35 cellular contexts compared by ENCODE assay signal in the genomic region with DNA sequence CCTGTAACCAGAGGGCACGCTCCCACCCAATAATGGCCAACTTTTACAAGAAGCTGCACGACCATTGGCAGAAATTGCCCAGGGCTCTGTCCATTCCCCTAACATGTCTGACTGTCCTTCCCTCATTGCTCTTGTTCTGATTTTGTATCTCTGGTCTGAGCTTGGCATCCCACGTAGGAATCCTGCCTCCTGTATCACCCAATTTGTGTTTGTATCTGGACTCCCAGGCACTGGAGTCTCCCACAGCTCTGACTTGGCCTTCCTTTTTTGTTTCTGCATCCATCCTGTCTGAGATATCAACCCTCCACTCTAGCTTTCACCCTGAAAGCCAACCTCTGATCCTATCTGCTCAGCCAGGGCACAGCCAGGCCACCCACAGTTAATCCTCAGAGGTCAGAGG.
"Had no signal": no experiment of that assay in that cellular context is flagged by ENCODE, and none has a peak within 500 bp of the region (broad histone marks: within the 10 kb centered on the region; RNA-seq: fewer than 3 reads in every experiment).

No MANE protein-coding gene starts in this region.

- H3K27me3 Mint-ChIP-seq: activated CD4-positive, alpha-beta memory T cell treated with anti-CD3 and anti-CD28 coated beads, Interleukin-2, amount 10 ng/mL, durations not matched to agents 7 days and 5 days; activated CD8-positive, alpha-beta memory T cell treated with anti-CD3 and anti-CD28 coated beads, Interleukin-2, amount 10 ng/mL, durations not matched to agents 7 days and 5 days; activated naive CD4-positive, alpha-beta T cell treated with anti-CD3 and anti-CD28 coated beads, Interleukin-2, amount 10 ng/mL, durations not matched to agents 7 days and 5 days; activated naive CD4-positive, alpha-beta T cell treated with anti-CD3 and anti-CD28 coated beads, Interleukin-2, amount 50 U/mL, for 24 hours; activated T-cell treated with anti-CD3 and anti-CD28 coated beads, Interleukin-2, amount 50 U/mL, for 24 hours had no signal

- H3K27me3 ChIP-seq: adrenal gland, body of pancreas, brain microvascular endothelial cell, breast epithelium had no signal

- H3K27ac Mint-ChIP-seq: activated CD4-positive, alpha-beta memory T cell treated with anti-CD3 and anti-CD28 coated beads, Interleukin-2, amount 10 ng/mL, durations not matched to agents 7 days and 5 days; activated CD4-positive, alpha-beta T cell treated with anti-CD3 and anti-CD28 coated beads for 36 hours; activated CD4-positive, alpha-beta T cell treated with anti-CD3 and anti-CD28 coated beads, Interleukin-2, amount 10 ng/mL, durations not matched to agents 7 days and 5 days; activated CD8-positive, alpha-beta memory T cell treated with anti-CD3 and anti-CD28 coated beads, Interleukin-2, amount 10 ng/mL, durations not matched to agents 7 days and 5 days; activated CD8-positive, alpha-beta T cell treated with anti-CD3 and anti-CD28 coated beads, Interleukin-2, amount 10 ng/mL, durations not matched to agents 7 days and 5 days; activated naive CD4-positive, alpha-beta T cell treated with anti-CD3 and anti-CD28 coated beads, Interleukin-2, amount 10 ng/mL, durations not matched to agents 7 days and 5 days; activated naive CD4-positive, alpha-beta T cell treated with anti-CD3 and anti-CD28 coated beads, Interleukin-2, amount 50 U/mL, for 24 hours; activated naive CD8-positive, alpha-beta T cell; activated T-cell treated with anti-CD3 and anti-CD28 coated beads, Interleukin-2, amount 50 U/mL, for 24 hours; activated T-helper 2 cell treated with anti-CD3 and anti-CD28 coated beads, Interferon-gamma antibody, Interleukin-2, Interleukin-4, amounts not matched to agents 10 μg/mL and 5 μg/mL and 100 μg/mL, durations not matched to agents 14 hours and 24 hours and 36 hours; T-helper 1 cell treated with Interleukin-12 subunit alpha and Interleukin-12 subunit beta and Interleukin-4 antibody, amounts not matched to agents 30 μg/mL and 1 μg/mL, for 36 hours; T-helper 2 cell treated with Interferon-gamma antibody and Interleukin-4, amounts not matched to agents 5 μg/mL and 100 μg/mL, for 36 hours had no signal

- H3K4me1 Mint-ChIP-seq: activated CD4-positive, alpha-beta memory T cell treated with anti-CD3 and anti-CD28 coated beads, Interleukin-2, amount 10 ng/mL, durations not matched to agents 7 days and 5 days; activated CD4-positive, alpha-beta T cell treated with anti-CD3 and anti-CD28 coated beads for 36 hours; activated CD4-positive, alpha-beta T cell treated with anti-CD3 and anti-CD28 coated beads, Interleukin-2, amount 10 ng/mL, durations not matched to agents 7 days and 5 days; activated CD8-positive, alpha-beta memory T cell treated with anti-CD3 and anti-CD28 coated beads, Interleukin-2, amount 10 ng/mL, durations not matched to agents 7 days and 5 days; activated naive CD4-positive, alpha-beta T cell treated with anti-CD3 and anti-CD28 coated beads, Interleukin-2, amount 10 ng/mL, durations not matched to agents 7 days and 5 days; activated naive CD4-positive, alpha-beta T cell treated with anti-CD3 and anti-CD28 coated beads, Interleukin-2, amount 50 U/mL, for 24 hours had no signal

- H3K9me3 Mint-ChIP-seq: activated CD4-positive, alpha-beta memory T cell treated with anti-CD3 and anti-CD28 coated beads, Interleukin-2, amount 10 ng/mL, durations not matched to agents 7 days and 5 days; activated CD4-positive, alpha-beta T cell treated with anti-CD3 and anti-CD28 coated beads, Interleukin-2, amount 10 ng/mL, durations not matched to agents 7 days and 5 days; activated naive CD4-positive, alpha-beta T cell treated with anti-CD3 and anti-CD28 coated beads, Interleukin-2, amount 10 ng/mL, durations not matched to agents 7 days and 5 days; activated naive CD4-positive, alpha-beta T cell treated with anti-CD3 and anti-CD28 coated beads, Interleukin-2, amount 50 U/mL, for 24 hours; activated T-cell treated with anti-CD3 and anti-CD28 coated beads, Interleukin-2, amount 50 U/mL, for 24 hours; activated T-helper 2 cell treated with anti-CD3 and anti-CD28 coated beads, Interferon-gamma antibody, Interleukin-2, Interleukin-4, amounts not matched to agents 10 μg/mL and 5 μg/mL and 100 μg/mL, durations not matched to agents 14 hours and 24 hours and 36 hours; T-helper 1 cell treated with Interleukin-12 subunit alpha and Interleukin-12 subunit beta and Interleukin-4 antibody, amounts not matched to agents 30 μg/mL and 1 μg/mL, for 36 hours; T-helper 2 cell treated with Interferon-gamma antibody and Interleukin-4, amounts not matched to agents 5 μg/mL and 100 μg/mL, for 36 hours had no signal

- H3K4me3 ChIP-seq: adrenal gland, body of pancreas, breast epithelium had no signal

- FAIRE-seq: astrocyte, TTC549 had no signal

- H3K36me3 ChIP-seq: adrenal gland, brain microvascular endothelial cell, breast epithelium had no signal

- H3K27ac ChIP-seq: adrenal gland, body of pancreas, brain microvascular endothelial cell, breast epithelium, VCaP had no signal

- H3K4me3 Mint-ChIP-seq: activated CD4-positive, alpha-beta memory T cell treated with anti-CD3 and anti-CD28 coated beads, Interleukin-2, amount 10 ng/mL, durations not matched to agents 7 days and 5 days; activated CD4-positive, alpha-beta T cell treated with anti-CD3 and anti-CD28 coated beads for 36 hours; activated CD4-positive, alpha-beta T cell treated with anti-CD3 and anti-CD28 coated beads, Interleukin-2, amount 10 ng/mL, durations not matched to agents 7 days and 5 days; activated CD8-positive, alpha-beta memory T cell treated with anti-CD3 and anti-CD28 coated beads, Interleukin-2, amount 10 ng/mL, durations not matched to agents 7 days and 5 days; activated CD8-positive, alpha-beta T cell treated with anti-CD3 and anti-CD28 coated beads, Interleukin-2, amount 10 ng/mL, durations not matched to agents 7 days and 5 days; activated naive CD4-positive, alpha-beta T cell treated with anti-CD3 and anti-CD28 coated beads, Interleukin-2, amount 10 ng/mL, durations not matched to agents 7 days and 5 days; activated naive CD4-positive, alpha-beta T cell treated with anti-CD3 and anti-CD28 coated beads, Interleukin-2, amount 50 U/mL, for 24 hours; activated naive CD8-positive, alpha-beta T cell; activated T-cell treated with anti-CD3 and anti-CD28 coated beads, Interleukin-2, amount 50 U/mL, for 24 hours; T-helper 1 cell treated with Interleukin-12 subunit alpha and Interleukin-12 subunit beta and Interleukin-4 antibody, amounts not matched to agents 30 μg/mL and 1 μg/mL, for 36 hours; T-helper 2 cell treated with Interferon-gamma antibody and Interleukin-4, amounts not matched to agents 5 μg/mL and 100 μg/mL, for 36 hours had no signal

- H3K9me3 ChIP-seq: adrenal gland, body of pancreas, breast epithelium had no signal

- DNase-seq: activated CD4-positive, alpha-beta memory T cell treated with anti-CD3 and anti-CD28 coated beads, Interleukin-2, amount 10 ng/mL, durations not matched to agents 7 days and 5 days; activated CD4-positive, alpha-beta T cell treated with anti-CD3 and anti-CD28 coated beads for 1 hour; activated CD4-positive, alpha-beta T cell treated with anti-CD3 and anti-CD28 coated beads for 36 hours; activated CD4-positive, alpha-beta T cell treated with anti-CD3 and anti-CD28 coated beads, Interleukin-2, amount 10 ng/mL, durations not matched to agents 7 days and 5 days; activated CD4-positive, alpha-beta T cell treated with anti-CD3 and anti-CD28 coated beads, Interleukin-2, amount 50 U/mL, for 48 hours; activated CD4-positive, CD25-positive, alpha-beta regulatory T cell; activated CD8-positive, alpha-beta memory T cell treated with anti-CD3 and anti-CD28 coated beads for 24 hours; activated CD8-positive, alpha-beta memory T cell treated with anti-CD3 and anti-CD28 coated beads, Interleukin-2, amount 10 ng/mL, durations not matched to agents 7 days and 5 days; activated CD8-positive, alpha-beta memory T cell treated with anti-CD3 and anti-CD28 coated beads, Interleukin-2, amount 50 U/mL, for 48 hours; activated CD8-positive, alpha-beta T cell treated with anti-CD3 and anti-CD28 coated beads, Interleukin-2, amount 10 ng/mL, durations not matched to agents 7 days and 5 days; activated effector memory CD4-positive, alpha-beta T cell treated with Interleukin-2 at 50 U/mL for 16 hours; activated gamma-delta T cell; activated naive CD4-positive, alpha-beta T cell treated with anti-CD3 and anti-CD28 coated beads, Interleukin-2, amount 10 ng/mL, durations not matched to agents 7 days and 5 days; activated naive CD4-positive, alpha-beta T cell treated with Interleukin-2 at 50 U/mL for 16 hours; activated T-cell treated with anti-CD3 and anti-CD28 coated beads, Interleukin-2, amount 50 U/mL, for 24 hours; activated T-cell treated with anti-CD3 and anti-CD28 coated beads, Interleukin-2, amount 50 U/mL, for 48 hours; adrenal gland; amniotic stem cell; aorta; body of pancreas; brain microvascular endothelial cell; central memory CD4-positive, alpha-beta T cell; cerebellar nuclear complex; T-helper 1 cell; T-helper 2 cell; T-helper 9 cell had no signal

- H3K36me3 Mint-ChIP-seq: activated CD8-positive, alpha-beta memory T cell treated with anti-CD3 and anti-CD28 coated beads, Interleukin-2, amount 10 ng/mL, durations not matched to agents 7 days and 5 days; activated naive CD4-positive, alpha-beta T cell treated with anti-CD3 and anti-CD28 coated beads, Interleukin-2, amount 10 ng/mL, durations not matched to agents 7 days and 5 days; activated naive CD4-positive, alpha-beta T cell treated with anti-CD3 and anti-CD28 coated beads, Interleukin-2, amount 50 U/mL, for 24 hours; activated naive CD8-positive, alpha-beta T cell had no signal

- H3K4me1 ChIP-seq: adrenal gland, body of pancreas, breast epithelium had no signal
